Comparison of ENCODE assay signal across 8 cellular contexts in genomic region chr7:22563621-22564241, GRCh38.
A peak's percentile ranks its signal among the peaks of the same experiment; 100 is the strongest.
DNase-seq lines count a peak whose midpoint lies in the region; ATAC-seq and TF ChIP-seq lines count a peak whose summit lies in the region.

No MANE protein-coding gene starts in this region.

- peak; percentile 24 for ATAC-seq in effector memory CD8-positive, alpha-beta T cell (replicated peaks)

- TSS peak; percentile 50 for BruUV-seq in Calu3 (replicated peaks; lab: Mats Ljungman, UMichigan)

- H3K4me1 Mint-ChIP-seq in Calu3 (ENCODE audit: low read depth, unreplicated experiment) = peaks cover 69% of the 10 kb centered on the region
- peaks cover 6 to 31% of the 10 kb centered on the region in 2 donors for H3K4me1 Mint-ChIP-seq in effector memory CD8-positive, alpha-beta T cell (ENCODE audit: low read depth in 2 of 2)

- H3K36me3 ChIP-seq in spleen (no peaks in the 10 kb centered on the region), transverse colon (no peaks in the 10 kb centered on the region)

- H3K27me3 ChIP-seq in spleen (replicated peaks in 1 of 7) (peaks cover 0 to 17% (median 0%) of the 10 kb centered on the region in 7 donors), transverse colon (peaks cover 14% of the 10 kb centered on the region)

- WGBS in spleen, 5 donors = 36 to 47% (median 42%) methylated on average over 11 of the region's 11 CpGs
- 42 to 46% methylated on average over 2 to 11 of the region's 11 CpGs for whole genome bisulfite sequencing in transverse colon (ENCODE audit: low coverage in 1 of 2), 2 donors

- H3K27me3 Mint-ChIP-seq in Calu3 (ENCODE audit: unreplicated experiment) = no peaks in the 10 kb centered on the region
- peaks cover 36 to 63% of the 10 kb centered on the region in 2 donors for H3K27me3 Mint-ChIP-seq in effector memory CD8-positive, alpha-beta T cell

- H3K27ac Mint-ChIP-seq in Calu3 (ENCODE audit: unreplicated experiment) = peak overlapping the region; percentile 82
- peak overlapping the region in 1 of 2 donors; percentile 0 for H3K27ac Mint-ChIP-seq in effector memory CD8-positive, alpha-beta T cell

- TF ChIP-seq POLR2A in spleen (IDR thresholded peaks at IDR 0.05) (no peak), transverse colon (IDR thresholded peaks at IDR 0.05) (no peak)

- peaks cover 44 to 74% (median 60%) of the 10 kb centered on the region in 6 donors for H3K4me1 ChIP-seq in spleen
- H3K4me1 ChIP-seq in transverse colon = peaks cover 7 to 39% (median 9%) of the 10 kb centered on the region in 4 donors

- intact Hi-C loops in Calu3 (cut with micrococcal nuclease; ENCODE audit: unreplicated experiment) (loop anchor here (1.0 to 5.0 kb wide), 2 partner anchors 10 to 79 kb away; no protein-coding TSS in a partner anchor), spleen (cut with DNase I; ENCODE audit: low total_unique reads) (loop anchor here (10.0 kb wide), 1 partner anchor 491 kb away; no protein-coding TSS in a partner anchor), transverse colon (cut with DNase I; ENCODE audit: low total_unique reads) (loop anchor here (5.0 kb wide), 1 partner anchor 489 kb away; no protein-coding TSS in a partner anchor)

- H3K4me3 Mint-ChIP-seq in Calu3 (ENCODE audit: low read depth, unreplicated experiment) = peak overlapping the region; percentile 64
- H3K4me3 Mint-ChIP-seq in effector memory CD8-positive, alpha-beta T cell = peak overlapping the region; percentile 23 to 62

- no peaks in the 10 kb centered on the region for H3K9me3 ChIP-seq in spleen
- H3K9me3 ChIP-seq in transverse colon = no peaks in the 10 kb centered on the region

- no peaks in the 10 kb centered on the region for H3K9me3 Mint-ChIP-seq in Calu3 (ENCODE audit: low read depth, unreplicated experiment)
- no peaks in the 10 kb centered on the region for H3K9me3 Mint-ChIP-seq in effector memory CD8-positive, alpha-beta T cell

- TF ChIP-seq CTCF in Calu3 (IDR thresholded peaks at IDR 0.05; ENCODE audit: unreplicated experiment) (no peak), GM20000 (IDR thresholded peaks at IDR 0.05; ENCODE audit: extremely low read depth, missing control alignments) (no peak), spleen (IDR thresholded peaks at IDR 0.05 in 8 of 11, conservative IDR thresholded peaks at IDR 0.05 in 3 of 11) (no peak), transverse colon (IDR thresholded peaks at IDR 0.05) (no peak)

- DNase-seq in Calu3 (peak; percentile 55), GM20000 (ENCODE audit: low spot score) (peak; percentile 39), NCI-H774 (lab: John Stamatoyannopoulos, UW) (peak; percentile 22), spleen (no peak), transverse colon (no peak), NCI-H2196 treated with DMSO at 0.1 percent for 48 hours (lab: John Stamatoyannopoulos, UW; ENCODE audit: unreplicated experiment) (no peak), GDM1 (lab: John Stamatoyannopoulos, UW) (no peak)
- no peak for DNase-seq in effector memory CD8-positive, alpha-beta T cell

- H3K36me3 Mint-ChIP-seq in Calu3 (ENCODE audit: insufficient read depth, unreplicated experiment) = peaks cover 30% of the 10 kb centered on the region
- H3K36me3 Mint-ChIP-seq in effector memory CD8-positive, alpha-beta T cell (ENCODE audit: insufficient read depth) = peaks cover 3% of the 10 kb centered on the region

- in situ Hi-C loops in transverse colon (cut with MboI; ENCODE audit: low pct_ligation_motif_present in 1 of 4, low pct_unique_long_range_greater_than_20kb in 1 of 4, low sequenced_read_pairs in 3 of 4) = loop anchor here (5.0 to 25.0 kb wide), 4 partner anchors 161 to 499 kb away; partner anchors contain the start of gene IL6 (in 4 of the 4)

- H3K27ac ChIP-seq in spleen (peak overlapping the region in 5 of 8 donors; percentile 0 to 75 (median 17)), transverse colon (no peak overlapping the region)

- CTCF ChIA-PET in Calu3 (lab: Charles Lee) = interaction anchor here (0.6 to 10.2 kb wide), 12 partner anchors 9 to 543 kb away, joined by 3 to 327 read pairs (median 6); partner anchors contain the start of gene IL6

- peak overlapping the region in 1 of 8 donors; percentile 54 for H3K4me3 ChIP-seq in spleen
- H3K4me3 ChIP-seq in transverse colon = no peak overlapping the region

- no peak for TF ChIP-seq EP300 in transverse colon (IDR thresholded peaks at IDR 0.05; ENCODE audit: low read depth)

Comparison
In these comparisons a context has a peak if more than half of its experiments do, and no peak if none do; other contexts are left out.
1. DNase-seq: peak in Calu3 (single experiment), GM20000 (single experiment) and NCI-H774 (single experiment); none in effector memory CD8-positive, alpha-beta T cell (0 of 3), spleen (single experiment), transverse colon (single experiment), NCI-H2196 treated with DMSO at 0.1 percent for 48 hours (single experiment) and GDM1 (single experiment).
2. H3K27ac ChIP-seq: peak in spleen (5 of 8); none in transverse colon (0 of 4).